In genomic region chr6:48560408-48560807, GRCh38 we compare ENCODE assay signal across 21 cellular contexts.
DNase-seq lines count a peak whose midpoint lies in the region; ATAC-seq and TF ChIP-seq lines count a peak whose summit lies in the region.
"Had no signal": no experiment of that assay in that cellular context is flagged by ENCODE, and none has a peak within 500 bp of the region (broad histone marks: within the 10 kb centered on the region; RNA-seq: fewer than 3 reads in every experiment).

No MANE protein-coding gene starts in this region.

- TF ChIP-seq POLR2A in adrenal gland (IDR thresholded peaks at IDR 0.05) = no peak

- no peak overlapping the region for H3K9ac ChIP-seq in GM23248

- H3K4me3 Mint-ChIP-seq in stimulated activated naive B cell treated with anti-CD40 and anti-IgM and Interleukin-4, amounts not matched to agents 10 μg/mL and 1 μg/mL and 100 μg/mL, for 72 hours = no peak overlapping the region
- H3K4me3 Mint-ChIP-seq: activated naive CD8-positive, alpha-beta T cell; naive thymus-derived CD4-positive, alpha-beta T cell; stimulated activated effector memory CD8-positive, alpha-beta T cell treated with anti-CD3 and anti-CD28 coated beads, Interleukin-12 subunit alpha, Interleukin-12 subunit beta, amount 100 ng/mL, for 72 hours had no signal

- no peaks in the 10 kb centered on the region for H3K9me3 ChIP-seq in GM23248 (ENCODE audit: low read depth)
- H3K9me3 ChIP-seq in adrenal gland (replicated peaks in 1 of 3) = no peaks in the 10 kb centered on the region
- H3K9me3 ChIP-seq: gastroesophageal sphincter had no signal

- H3K36me3 Mint-ChIP-seq in stimulated activated naive B cell treated with anti-CD40 and anti-IgM and Interleukin-4, amounts not matched to agents 10 μg/mL and 1 μg/mL and 100 μg/mL, for 72 hours = no peaks in the 10 kb centered on the region
- H3K36me3 Mint-ChIP-seq: activated naive CD8-positive, alpha-beta T cell; naive thymus-derived CD4-positive, alpha-beta T cell; stimulated activated effector memory CD8-positive, alpha-beta T cell treated with anti-CD3 and anti-CD28 coated beads, Interleukin-12 subunit alpha, Interleukin-12 subunit beta, amount 100 ng/mL, for 72 hours had no signal

- H3K27ac ChIP-seq in GM23248 = no peak overlapping the region
- no peak overlapping the region for H3K27ac ChIP-seq in adrenal gland
- H3K27ac ChIP-seq: gastroesophageal sphincter, SK-N-MC, WERI-Rb-1 had no signal

- WGBS in GM23248 (ENCODE audit: low coverage in 1 of 2, low lambda C conversion rate in 2 of 2, missing lambda C conversion rate in 2 of 2), 2 experiments = 8 to 10% methylated on average over 3 of the region's 3 CpGs
- WGBS in adrenal gland, 4 donors = 58 to 71% (median 64%) methylated on average over 3 of the region's 3 CpGs

- H3K4me3 ChIP-seq in GM23248 (no peak overlapping the region), epithelial cell of esophagus (ENCODE audit: low read length) (no peak overlapping the region), adrenal gland (no peak overlapping the region)
- H3K4me3 ChIP-seq: gastroesophageal sphincter, SK-N-MC had no signal

- H2AFZ ChIP-seq in GM23248 = no peak overlapping the region

- H3K4me1 ChIP-seq in GM23248 (ENCODE audit: insufficient read depth) = no peaks in the 10 kb centered on the region
- no peaks in the 10 kb centered on the region for H3K4me1 ChIP-seq in adrenal gland (replicated peaks in 1 of 2)
- H3K4me1 ChIP-seq: gastroesophageal sphincter had no signal

- no peak for ATAC-seq in GM18909 (IDR thresholded peaks at IDR 0.05; ENCODE audit: poor library complexity, unreplicated experiment)
- ATAC-seq in stimulated activated naive B cell treated with anti-CD40 and anti-IgM and Interleukin-4, amounts not matched to agents 10 μg/mL and 1 μg/mL and 100 μg/mL, for 72 hours (replicated peaks) = no peak
- ATAC-seq: gastroesophageal sphincter; naive thymus-derived CD4-positive, alpha-beta T cell; right cardiac atrium; stimulated activated effector memory CD8-positive, alpha-beta T cell treated with anti-CD3 and anti-CD28 coated beads, Interleukin-12 subunit alpha, Interleukin-12 subunit beta, amount 100 ng/mL, for 72 hours had no signal

- TF ChIP-seq CTCF in epithelial cell of esophagus (IDR thresholded peaks at IDR 0.05; ENCODE audit: insufficient read depth, low read depth, low read length, missing control alignments) = no peak
- no peak for TF ChIP-seq CTCF in adrenal gland (IDR thresholded peaks at IDR 0.05)

- H3K9me2 ChIP-seq in GM23248 (ENCODE audit: insufficient read depth) = no peaks in the 10 kb centered on the region

- no peak overlapping the region for H3K27ac Mint-ChIP-seq in stimulated activated naive B cell treated with anti-CD40 and anti-IgM and Interleukin-4, amounts not matched to agents 10 μg/mL and 1 μg/mL and 100 μg/mL, for 72 hours
- H3K27ac Mint-ChIP-seq: activated naive CD8-positive, alpha-beta T cell; naive thymus-derived CD4-positive, alpha-beta T cell; stimulated activated effector memory CD8-positive, alpha-beta T cell treated with anti-CD3 and anti-CD28 coated beads, Interleukin-12 subunit alpha, Interleukin-12 subunit beta, amount 100 ng/mL, for 72 hours had no signal

- no peak overlapping the region for H3K4me2 ChIP-seq in GM23248 (ENCODE audit: unreplicated experiment)

- in situ Hi-C loops in GM23248 (cut with MboI) = no loop called here

- DNase-seq in GM23248 (peak; percentile 10), RKO (ENCODE audit: low spot score) (peak; percentile 7), epithelial cell of esophagus (ENCODE audit: low read depth) (peak; percentile 79), myocyte (ENCODE audit: low read depth) (peak; percentile 30), adrenal gland (no peak)
- DNase-seq in stimulated activated naive CD4-positive, alpha-beta T cell treated with Interleukin-2 at 50 U/mL for 16 hours (lab: John Stamatoyannopoulos, UW) = no peak
- DNase-seq in stimulated activated naive B cell treated with anti-CD40 and anti-IgM and Interleukin-4, amounts not matched to agents 10 μg/mL and 1 μg/mL and 100 μg/mL, for 72 hours = no peak
- DNase-seq: C1 segment of cervical spinal cord; cortex of kidney; GDM1; GOT3; kidney; naive thymus-derived CD4-positive, alpha-beta T cell; right cardiac atrium; stimulated activated CD4-positive, alpha-beta T cell treated with anti-CD3 and anti-CD28 coated beads, Interleukin-4, amount 100 ng/mL, for 24 hours had no signal

- H4K20me1 ChIP-seq in GM23248 (ENCODE audit: insufficient read depth) = no peaks in the 10 kb centered on the region

- peaks cover 0 to 4% of the 10 kb centered on the region in 2 donors for H3K9me3 Mint-ChIP-seq in stimulated activated naive B cell treated with anti-CD40 and anti-IgM and Interleukin-4, amounts not matched to agents 10 μg/mL and 1 μg/mL and 100 μg/mL, for 72 hours

- H3K79me2 ChIP-seq in GM23248 (ENCODE audit: insufficient read depth) = no peaks in the 10 kb centered on the region

- no peaks in the 10 kb centered on the region for H3F3A ChIP-seq in GM23248 (ENCODE audit: insufficient read depth)

- no peaks in the 10 kb centered on the region for H3K27me3 ChIP-seq in GM23248 (replicated peaks; ENCODE audit: insufficient read depth)
- no peaks in the 10 kb centered on the region for H3K27me3 ChIP-seq in adrenal gland
- H3K27me3 ChIP-seq: gastroesophageal sphincter had no signal

- H3K36me3 ChIP-seq in GM23248 (ENCODE audit: low read depth) (no peaks in the 10 kb centered on the region), adrenal gland (replicated peaks in 1 of 2) (no peaks in the 10 kb centered on the region)
- H3K36me3 ChIP-seq: gastroesophageal sphincter, WERI-Rb-1 had no signal

- no peaks in the 10 kb centered on the region for H3K27me3 Mint-ChIP-seq in stimulated activated naive B cell treated with anti-CD40 and anti-IgM and Interleukin-4, amounts not matched to agents 10 μg/mL and 1 μg/mL and 100 μg/mL, for 72 hours
- H3K27me3 Mint-ChIP-seq: activated naive CD8-positive, alpha-beta T cell; naive thymus-derived CD4-positive, alpha-beta T cell had no signal

- intact Hi-C loops in adrenal gland (cut with DNase I) = no loop called here

- H3K4me1 Mint-ChIP-seq in stimulated activated naive B cell treated with anti-CD40 and anti-IgM and Interleukin-4, amounts not matched to agents 10 μg/mL and 1 μg/mL and 100 μg/mL, for 72 hours = no peaks in the 10 kb centered on the region
- H3K4me1 Mint-ChIP-seq: naive thymus-derived CD4-positive, alpha-beta T cell; stimulated activated effector memory CD8-positive, alpha-beta T cell treated with anti-CD3 and anti-CD28 coated beads, Interleukin-12 subunit alpha, Interleukin-12 subunit beta, amount 100 ng/mL, for 72 hours had no signal

Comparison
In these comparisons a context has a peak if more than half of its experiments do, and no peak if none do; other contexts are left out.
1. DNase-seq: peak in GM23248 (single experiment), RKO (single experiment), epithelial cell of esophagus (single experiment) and myocyte (single experiment); none in adrenal gland (0 of 7), stimulated activated naive CD4-positive, alpha-beta T cell treated with Interleukin-2 at 50 U/mL for 16 hours (single experiment) and stimulated activated naive B cell treated with anti-CD40 and anti-IgM and Interleukin-4, amounts not matched to agents 10 μg/mL and 1 μg/mL and 100 μg/mL, for 72 hours (single experiment).